26 cellular contexts compared by ENCODE assay signal in the genomic region with DNA sequence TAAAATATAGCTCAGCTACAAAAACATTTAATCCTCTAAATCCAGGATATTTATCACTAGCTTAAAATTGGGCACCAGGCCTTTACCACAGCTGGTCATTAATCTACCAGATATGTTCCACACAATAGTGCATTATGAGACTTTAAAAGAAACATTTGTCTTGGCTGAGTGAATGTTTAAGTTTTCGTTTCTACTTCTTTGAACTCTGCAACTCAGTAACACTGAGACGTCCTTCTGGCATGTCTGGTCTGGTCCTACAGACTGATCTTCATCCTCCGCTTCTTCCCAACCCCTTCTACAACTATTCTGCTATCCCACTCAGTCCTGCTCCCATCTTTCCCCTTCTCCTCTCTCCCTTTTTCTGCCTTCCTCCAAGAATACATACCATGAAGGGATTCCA.
DNase-seq lines count a peak whose midpoint lies in the region; ATAC-seq, FAIRE-seq and TF ChIP-seq lines count a peak whose summit lies in the region.
"Had no signal": no experiment of that assay in that cellular context is flagged by ENCODE, and none has a peak within 500 bp of the region (broad histone marks: within the 10 kb centered on the region; RNA-seq: fewer than 3 reads in every experiment).

No MANE protein-coding gene starts in this region.

- no peaks in the 10 kb centered on the region for H3K36me3 Mint-ChIP-seq in astrocyte (ENCODE audit: low read depth, unreplicated experiment)
- H3K36me3 Mint-ChIP-seq: CD4-positive, CD25-positive, alpha-beta regulatory T cell had no signal

- dilution Hi-C loops in IMR-90 (cut with HindIII; ENCODE audit: low sequenced_read_pairs, unreplicated experiment) = no loop called here

- H3K18ac ChIP-seq in IMR-90 (ENCODE audit: low read depth, low read length) = no peak overlapping the region

- H3K4me3 Mint-ChIP-seq in astrocyte (ENCODE audit: unreplicated experiment) = no peak overlapping the region
- H3K4me3 Mint-ChIP-seq: CD4-positive, CD25-positive, alpha-beta regulatory T cell had no signal

- TF ChIP-seq RAD21 in IMR-90 (IDR thresholded peaks at IDR 0.05; ENCODE audit: low read length) = no peak

- BruUV-seq in IMR-90 (replicated peaks; lab: Mats Ljungman, UMichigan) = no TSS peak

- no peak overlapping the region for H2AK9ac ChIP-seq in IMR-90 (replicated peaks; ENCODE audit: low read depth, low read length, poor library complexity)

- H3K36me3 ChIP-seq in IMR-90 (ENCODE audit: control insufficient read depth, insufficient read depth, low read length) = no peaks in the 10 kb centered on the region
- no peaks in the 10 kb centered on the region for H3K36me3 ChIP-seq in astrocyte (ENCODE audit: insufficient read depth, low read length)
- H3K36me3 ChIP-seq in aorta (ENCODE audit: control insufficient read depth in 1 of 2, insufficient read depth in 2 of 2, low read length in 1 of 2) = no peaks in the 10 kb centered on the region
- H3K36me3 ChIP-seq: BE2C, HAP-1, MG63 had no signal

- H3K9me3 Mint-ChIP-seq in astrocyte (ENCODE audit: unreplicated experiment) = no peaks in the 10 kb centered on the region

- H2AFZ ChIP-seq in IMR-90 (replicated peaks; ENCODE audit: low read length, poor library complexity) (no peak overlapping the region), astrocyte (ENCODE audit: low read depth, low read length) (no peak overlapping the region)

- DNase-seq in IMR-90 (peak; percentile 2), astrocyte (ENCODE audit: low read depth) (peak; percentile 47), foreskin melanocyte (peak; percentile 54), sciatic nerve (ENCODE audit: low spot score) (no peak), aorta (no peak), pons (ENCODE audit: low spot score) (no peak), NCI-H345 (lab: John Stamatoyannopoulos, UW) (no peak)
- DNase-seq: BE2C; CD4-positive, CD25-positive, alpha-beta regulatory T cell; COR-L47; DMS 273 treated with DMSO at 0.1 percent for 48 hours; DND-41; Kasumi-1; MG63; NCI-H1417; NCI-H1694 treated with DMSO at 0.1 percent for 48 hours; NCI-H2081 treated with DMSO at 0.1 percent for 48 hours; NCI-H2171 treated with DMSO at 0.1 percent for 48 hours; NCI-H446; NCI-H526 treated with DMSO at 0.1 percent for 48 hours; OCI-M1 had no signal

- H4K5ac ChIP-seq in IMR-90 (ENCODE audit: low read depth, low read length) = no peak overlapping the region

- POLR2A ChIA-PET in IMR-90 (lab: Charles Lee; ENCODE audit: unreplicated experiment) = no interaction called here

- H3K79me1 ChIP-seq in IMR-90 (ENCODE audit: low read depth in 1 of 2, low read length in 2 of 2) = no peaks in the 10 kb centered on the region

- H2BK20ac ChIP-seq in IMR-90 (ENCODE audit: low read depth, low read length) = no peak overlapping the region

- no peak overlapping the region for H3K4me3 ChIP-seq in IMR-90 (ENCODE audit: insufficient read depth, low read depth, low read length)
- H3K4me3 ChIP-seq in astrocyte (ENCODE audit: insufficient read depth, low read depth, low read length) = no peak overlapping the region
- no peak overlapping the region for H3K4me3 ChIP-seq in aorta (ENCODE audit: low read length in 2 of 2)
- H3K4me3 ChIP-seq: A549, GM12878, HAP-1, MG63 had no signal

- no peak for FAIRE-seq in astrocyte (lab: Jason Lieb, UNC)
- FAIRE-seq: A549, GM12878, RCC 7860 had no signal

- no peak overlapping the region for H3K14ac ChIP-seq in IMR-90 (replicated peaks; ENCODE audit: low read depth, low read length)

- no peak overlapping the region for H2BK5ac ChIP-seq in IMR-90 (ENCODE audit: low read depth, low read length, poor library complexity, severe bottlenecking)

- no peaks in the 10 kb centered on the region for H3K79me2 ChIP-seq in astrocyte (ENCODE audit: insufficient read depth, low read length)

- H2BK15ac ChIP-seq in IMR-90 (ENCODE audit: low read depth, low read length) = no peak overlapping the region

- no peak for ATAC-seq in IMR-90 (ENCODE audit: low read depth)
- ATAC-seq in sciatic nerve = peak; percentile 45
- ATAC-seq in aorta (ENCODE audit: low FRiP score) = no peak
- ATAC-seq in GM18870 (IDR thresholded peaks at IDR 0.05; ENCODE audit: unreplicated experiment) = no peak
- ATAC-seq: A549, GM12878 had no signal

- H2BK120ac ChIP-seq in IMR-90 (ENCODE audit: low read depth, low read length) = no peak overlapping the region

- CTCF ChIA-PET in IMR-90 (lab: Yijun Ruan, JAX) = no interaction called here

- H3K56ac ChIP-seq in IMR-90 (ENCODE audit: extremely low read depth, insufficient read depth, low read length) = no peak overlapping the region

- H3K9me1 ChIP-seq in IMR-90 (ENCODE audit: insufficient read depth, low read length) = no peaks in the 10 kb centered on the region

- no peak overlapping the region for H3K27ac Mint-ChIP-seq in astrocyte (ENCODE audit: unreplicated experiment)
- H3K27ac Mint-ChIP-seq: CD4-positive, CD25-positive, alpha-beta regulatory T cell had no signal

- H3K4me1 ChIP-seq in IMR-90 (ENCODE audit: control insufficient read depth, insufficient read depth, low read length) = no peaks in the 10 kb centered on the region
- H3K4me1 ChIP-seq in astrocyte (ENCODE audit: insufficient read depth, low read length) = no peaks in the 10 kb centered on the region
- no peaks in the 10 kb centered on the region for H3K4me1 ChIP-seq in aorta (ENCODE audit: control insufficient read depth in 1 of 2, insufficient read depth in 2 of 2, low read length in 2 of 2)
- H3K4me1 ChIP-seq: A549, BE2C, HAP-1 had no signal

- no peaks in the 10 kb centered on the region for H3K9me3 ChIP-seq in IMR-90 (ENCODE audit: control insufficient read depth, insufficient read depth, low read length)
- H3K9me3 ChIP-seq in astrocyte (ENCODE audit: insufficient read depth, low read depth, low read length) = no peaks in the 10 kb centered on the region
- H3K9me3 ChIP-seq in aorta (ENCODE audit: control insufficient read depth, low read length) = no peaks in the 10 kb centered on the region
- H3K9me3 ChIP-seq: A549, BE2C, HAP-1, MG63 had no signal

- WGBS in IMR-90 (ENCODE audit: extremely low coverage in 2 of 2, insufficient read length in 1 of 2), 2 experiments = no CpG with 5 or more reads among the region's 3 CpGs
- 13 to 18% methylated on average over 3 of the region's 3 CpGs for WGBS in aorta, 2 donors

- H3K27me3 ChIP-seq in IMR-90 (ENCODE audit: control insufficient read depth, insufficient read depth, low read length) (no peaks in the 10 kb centered on the region), astrocyte (ENCODE audit: insufficient read depth, low read length) (no peaks in the 10 kb centered on the region), aorta (ENCODE audit: control insufficient read depth in 1 of 2, insufficient read depth in 2 of 2, low read length in 1 of 2) (no peaks in the 10 kb centered on the region)
- H3K27me3 ChIP-seq: BE2C, MG63 had no signal

- H3K4me2 ChIP-seq in IMR-90 (ENCODE audit: low read depth, low read length) (no peak overlapping the region), astrocyte (ENCODE audit: low read length) (no peak overlapping the region)
- H3K4me2 ChIP-seq: A549 had no signal

- no peak overlapping the region for H3K23ac ChIP-seq in IMR-90 (ENCODE audit: low read depth, low read length)

- TF ChIP-seq CTCF in IMR-90 (conservative IDR thresholded peaks at IDR 0.05; ENCODE audit: low read depth, low read length) = no peak
- no peak for TF ChIP-seq CTCF in astrocyte (IDR thresholded peaks at IDR 0.05; ENCODE audit: insufficient read depth, low read depth, low read length)

- H3K27ac ChIP-seq in IMR-90 (ENCODE audit: insufficient read depth, low read length) (no peak overlapping the region), astrocyte (ENCODE audit: low read depth, low read length) (no peak overlapping the region), aorta (ENCODE audit: low read depth in 1 of 2, low read length in 2 of 2) (no peak overlapping the region)
- H3K27ac ChIP-seq: A549 had no signal

- H4K20me1 ChIP-seq in IMR-90 (ENCODE audit: insufficient read depth, low read length) (no peaks in the 10 kb centered on the region), astrocyte (ENCODE audit: insufficient read depth, low read length) (no peaks in the 10 kb centered on the region)

- H3K9ac ChIP-seq in IMR-90 (ENCODE audit: low read depth, low read length) (no peak overlapping the region), astrocyte (ENCODE audit: low read length) (no peak overlapping the region)

- H4K91ac ChIP-seq in IMR-90 (ENCODE audit: insufficient read depth, low read depth, low read length) = no peak overlapping the region

- H4K8ac ChIP-seq in IMR-90 (ENCODE audit: low read depth in 2 of 2, low read length in 2 of 2) = no peak overlapping the region

- TF ChIP-seq POLR2A in IMR-90 (IDR thresholded peaks at IDR 0.05; ENCODE audit: low read depth, low read length) = no peak

- in situ Hi-C loops in IMR-90 (cut with MboI; ENCODE audit: low sequenced_read_pairs) = no loop called here

- H2AK5ac ChIP-seq in IMR-90 (ENCODE audit: low read depth, low read length) = no peak overlapping the region

- intact Hi-C loops in IMR-90 (cut with micrococcal nuclease) = no loop called here
- intact Hi-C loops in sciatic nerve (cut with DNase I) = no loop called here
- intact Hi-C loops in aorta (cut with DNase I) = no loop called here

- H3K4me1 Mint-ChIP-seq in astrocyte (ENCODE audit: low read depth, unreplicated experiment) = peaks cover 10% of the 10 kb centered on the region
- H3K4me1 Mint-ChIP-seq: CD4-positive, CD25-positive, alpha-beta regulatory T cell had no signal

- H3K4ac ChIP-seq in IMR-90 (ENCODE audit: low read depth, low read length) = no peak overlapping the region

- no peaks in the 10 kb centered on the region for H3K27me3 Mint-ChIP-seq in astrocyte (ENCODE audit: low read depth, unreplicated experiment)
- H3K27me3 Mint-ChIP-seq: CD4-positive, CD25-positive, alpha-beta regulatory T cell had no signal

TF ChIP-seq in IMR-90, 13 proteins besides CTCF, POLR2A, EP300 and RAD21:
- TF ChIP-seq RCOR1 (IDR thresholded peaks at IDR 0.05; ENCODE audit: insufficient replicate concordance, low read length) = no peak
- TF ChIP-seq FOS (IDR thresholded peaks at IDR 0.05; ENCODE audit: low read depth, low read length) = no peak
- TF ChIP-seq MAFK (IDR thresholded peaks at IDR 0.05; ENCODE audit: low read depth, low read length) = no peak

Comparison
In these comparisons a context has a peak if more than half of its experiments do, and no peak if none do; other contexts are left out.
1. DNase-seq: peak in IMR-90 (single experiment), astrocyte (single experiment) and foreskin melanocyte (single experiment); none in sciatic nerve (single experiment), aorta (0 of 2), pons (single experiment) and NCI-H345 (single experiment).